ENCODE assay signal across 13 cellular contexts in the genomic region with DNA sequence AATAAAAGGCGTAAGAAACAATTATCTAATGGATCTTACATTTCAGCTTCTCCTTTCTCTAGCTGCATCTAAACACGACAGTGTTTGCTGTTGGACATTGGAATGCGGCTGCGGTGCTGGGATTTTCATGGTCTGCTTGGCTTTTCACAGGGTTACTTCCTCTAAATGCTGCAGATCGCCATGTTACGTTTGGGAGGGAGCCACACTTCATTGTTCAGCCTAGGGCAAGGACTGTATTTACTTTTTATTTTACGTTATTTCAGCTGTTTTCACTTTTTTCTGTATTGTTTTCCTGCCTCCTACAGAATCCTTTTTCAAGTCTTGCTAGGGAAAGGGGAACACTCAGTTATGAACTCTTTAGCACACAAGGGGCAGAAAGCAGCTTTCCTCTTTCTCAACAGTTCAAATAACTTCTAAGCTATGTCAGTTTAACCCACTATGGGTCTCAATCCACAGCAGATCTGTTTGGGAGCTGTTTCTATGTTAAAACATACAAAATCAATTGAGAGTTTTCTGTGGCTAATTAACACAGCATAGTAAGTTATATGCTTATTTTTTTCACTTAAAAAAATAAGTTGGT.
DNase-seq lines count a peak whose midpoint lies in the region; ATAC-seq, FAIRE-seq and TF ChIP-seq lines count a peak whose summit lies in the region.
"Had no signal": no experiment of that assay in that cellular context is flagged by ENCODE, and none has a peak within 500 bp of the region (broad histone marks: within the 10 kb centered on the region; RNA-seq: fewer than 3 reads in every experiment).

No MANE protein-coding gene starts in this region.

- in situ Hi-C loops in KBM-7 (cut with MboI; ENCODE audit: low pct_unique_long_range_greater_than_20kb, low sequenced_read_pairs) = no loop called here

- DNase-seq in KBM-7 = peak; percentile 81
- DNase-seq in coronary artery (ENCODE audit: low spot score) = no peak
- DNase-seq in kidney tubule cell (ENCODE audit: low spot score) = peak; percentile 78
- DNase-seq in NCI-H2081 (lab: John Stamatoyannopoulos, UW) = no peak
- no peak for DNase-seq in kidney
- DNase-seq: CD4-positive, CD25-positive, alpha-beta regulatory T cell; KG1; NCI-H446 treated with DMSO at 0.1 percent for 48 hours; stimulated activated CD8-positive, alpha-beta memory T cell treated with anti-CD3 and anti-CD28 coated beads, Interleukin-4, amount 100 ng/mL, for 48 hours had no signal

- FAIRE-seq in kidney (lab: Jason Lieb, UNC) = no peak
- FAIRE-seq: GM12878 had no signal

- no peaks in the 10 kb centered on the region for H3K4me1 Mint-ChIP-seq in activated T-helper 17 cell treated with anti-CD3 and anti-CD28 coated beads, Interleukin-2, amount 50 U/mL, for 72 hours
- H3K4me1 Mint-ChIP-seq: CD4-positive, CD25-positive, alpha-beta regulatory T cell had no signal

- peak overlapping the region; percentile 19 for H3K4me2 ChIP-seq in skeletal muscle satellite cell (ENCODE audit: low read length)

- peaks cover 5% of the 10 kb centered on the region for H3K36me3 Mint-ChIP-seq in activated T-helper 17 cell treated with anti-CD3 and anti-CD28 coated beads, Interleukin-2, amount 50 U/mL, for 72 hours (ENCODE audit: low read depth)
- H3K36me3 Mint-ChIP-seq: CD4-positive, CD25-positive, alpha-beta regulatory T cell had no signal

- H3K27me3 ChIP-seq in skeletal muscle satellite cell (ENCODE audit: control insufficient read depth, insufficient read depth, low read length) = peaks cover 5% of the 10 kb centered on the region

- H3K27me3 Mint-ChIP-seq in activated T-helper 17 cell treated with anti-CD3 and anti-CD28 coated beads, Interleukin-2, amount 50 U/mL, for 72 hours = no peaks in the 10 kb centered on the region
- H3K27me3 Mint-ChIP-seq: CD4-positive, CD25-positive, alpha-beta regulatory T cell had no signal

- H3K27ac ChIP-seq in coronary artery (peak overlapping the region in 1 of 2 donors; percentile 12), kidney (ENCODE audit: low read depth in 2 of 2, low read length in 2 of 2) (no peak overlapping the region)

- no peaks in the 10 kb centered on the region for H3K9me3 Mint-ChIP-seq in activated T-helper 17 cell treated with anti-CD3 and anti-CD28 coated beads, Interleukin-2, amount 50 U/mL, for 72 hours

- H3K9ac ChIP-seq in skeletal muscle satellite cell (ENCODE audit: low read depth, low read length) (no peak overlapping the region), kidney (ENCODE audit: low read length in 2 of 2) (no peak overlapping the region)

- H3K4me3 ChIP-seq in coronary artery = peak overlapping the region; percentile 11
- no peak overlapping the region for H3K4me3 ChIP-seq in skeletal muscle satellite cell (ENCODE audit: low read length)
- H3K4me3 ChIP-seq in kidney (ENCODE audit: low read length in 2 of 2) = peak overlapping the region in 1 of 2 donors; percentile 7
- H3K4me3 ChIP-seq: GM12878 had no signal

- H3K36me3 ChIP-seq in skeletal muscle satellite cell (ENCODE audit: insufficient read depth, low read length) (no peaks in the 10 kb centered on the region), kidney (ENCODE audit: control insufficient read depth in 1 of 2, insufficient read depth in 2 of 2, low read length in 2 of 2) (no peaks in the 10 kb centered on the region)

- H3K9me3 ChIP-seq in skeletal muscle satellite cell (replicated peaks; ENCODE audit: low read length) (no peaks in the 10 kb centered on the region), kidney (ENCODE audit: control insufficient read depth in 1 of 2, low read length in 2 of 2) (no peaks in the 10 kb centered on the region)

- no peak overlapping the region for H3K27ac Mint-ChIP-seq in activated T-helper 17 cell treated with anti-CD3 and anti-CD28 coated beads, Interleukin-2, amount 50 U/mL, for 72 hours
- H3K27ac Mint-ChIP-seq: CD4-positive, CD25-positive, alpha-beta regulatory T cell had no signal

- TF ChIP-seq CTCF in coronary artery (IDR thresholded peaks at IDR 0.05) (no peak), kidney (IDR thresholded peaks at IDR 0.05; ENCODE audit: borderline replicate concordance, extremely low read depth, insufficient read depth) (no peak)

- no peak for ATAC-seq in HG03342 (IDR thresholded peaks at IDR 0.05; ENCODE audit: unreplicated experiment)
- ATAC-seq in activated T-helper 17 cell treated with anti-CD3 and anti-CD28 coated beads, Interleukin-2, amount 50 U/mL, for 72 hours (replicated peaks) = no peak
- ATAC-seq: GM12878 had no signal

- intact Hi-C loops in kidney (cut with DNase I) = no loop called here

- H3K4me3 Mint-ChIP-seq in activated T-helper 17 cell treated with anti-CD3 and anti-CD28 coated beads, Interleukin-2, amount 50 U/mL, for 72 hours = no peak overlapping the region
- H3K4me3 Mint-ChIP-seq: CD4-positive, CD25-positive, alpha-beta regulatory T cell had no signal

- no peaks in the 10 kb centered on the region for H3K4me1 ChIP-seq in skeletal muscle satellite cell (ENCODE audit: control insufficient read depth, insufficient read depth, low read length)
- peaks cover 9 to 13% of the 10 kb centered on the region in 2 donors for H3K4me1 ChIP-seq in kidney (ENCODE audit: control insufficient read depth in 1 of 2, insufficient read depth in 1 of 2, low read depth in 1 of 2, low read length in 2 of 2)

Comparison
In these comparisons a context has a peak if more than half of its experiments do, and no peak if none do; other contexts are left out.
1. DNase-seq: peak in KBM-7 (single experiment) and kidney tubule cell (single experiment); none in coronary artery (single experiment), NCI-H2081 (0 of 2) and kidney (single experiment).